26 cellular contexts compared by ENCODE assay signal in genomic region chr17:31745964-31746650, GRCh38.
DNase-seq lines count a peak whose midpoint lies in the region; ATAC-seq lines count a peak whose summit lies in the region.
"Had no signal": no experiment of that assay in that cellular context is flagged by ENCODE, and none has a peak within 500 bp of the region (broad histone marks: within the 10 kb centered on the region; RNA-seq: fewer than 3 reads in every experiment).

No MANE protein-coding gene starts in this region.

- no peak overlapping the region for H3K4me3 ChIP-seq in MG63
- no peak overlapping the region for H3K4me3 ChIP-seq in neuronal stem cell (ENCODE audit: low read length in 2 of 2)
- H3K4me3 ChIP-seq: coronary artery had no signal

- H3K27ac Mint-ChIP-seq in natural killer cell treated with Interleukin-12 subunit alpha and Interleukin-12 subunit beta and Interleukin-15 and Interleukin-18, amount 100 ng/mL, for 72 hours = no peak overlapping the region
- H3K27ac Mint-ChIP-seq: activated CD4-positive, alpha-beta T cell treated with anti-CD3 and anti-CD28 coated beads for 36 hours; activated CD8-positive, alpha-beta T cell treated with anti-CD3 and anti-CD28 coated beads for 36 hours; activated naive CD4-positive, alpha-beta T cell treated with anti-CD3 and anti-CD28 coated beads, Interleukin-2, amount 50 U/mL, for 24 hours; activated T-helper 2 cell treated with anti-CD3 and anti-CD28 coated beads, Interferon-gamma antibody, Interleukin-2, Interleukin-4, amounts not matched to agents 10 μg/mL and 5 μg/mL and 100 μg/mL, durations not matched to agents 14 hours and 24 hours and 36 hours; mesothelial cell of epicardium; naive B cell; stimulated activated effector memory CD8-positive, alpha-beta T cell treated with anti-CD3 and anti-CD28 coated beads, Interleukin-12 subunit alpha, Interleukin-12 subunit beta, amount 100 ng/mL, for 72 hours had no signal

- H3K9ac ChIP-seq in neuronal stem cell (ENCODE audit: low read depth, low read length, poor library complexity) = no peak overlapping the region
- H3K9ac ChIP-seq: KMS-11 had no signal

- H3K4ac ChIP-seq in neuronal stem cell (ENCODE audit: low read length) = no peak overlapping the region

- no peak overlapping the region for H2BK12ac ChIP-seq in neuronal stem cell (ENCODE audit: low read length)

- H3K27me3 Mint-ChIP-seq in natural killer cell treated with Interleukin-12 subunit alpha and Interleukin-12 subunit beta and Interleukin-15 and Interleukin-18, amount 100 ng/mL, for 72 hours = peaks cover 16 to 20% of the 10 kb centered on the region in 2 donors

- H3K4me1 ChIP-seq in neuronal stem cell (ENCODE audit: control insufficient read depth in 2 of 2, insufficient read depth in 1 of 2, low read depth in 1 of 2, low read length in 2 of 2) = peaks cover 0 to 5% of the 10 kb centered on the region in 2 donors

- no peak overlapping the region for H3K27ac ChIP-seq in neuronal stem cell (replicated peaks; ENCODE audit: low read length)
- H3K27ac ChIP-seq: HL-60, KMS-11 had no signal

- H2BK15ac ChIP-seq in neuronal stem cell (ENCODE audit: low read length) = no peak overlapping the region

- H2BK5ac ChIP-seq in neuronal stem cell (ENCODE audit: low read length) = no peak overlapping the region

- no peak for ATAC-seq in natural killer cell treated with Interleukin-12 subunit alpha and Interleukin-12 subunit beta and Interleukin-15 and Interleukin-18, amount 100 ng/mL, for 72 hours
- ATAC-seq in GM19397 (IDR thresholded peaks at IDR 0.05; ENCODE audit: unreplicated experiment) = no peak
- ATAC-seq: activated CD4-positive, alpha-beta T cell treated with anti-CD3 and anti-CD28 coated beads for 36 hours; activated CD8-positive, alpha-beta T cell treated with anti-CD3 and anti-CD28 coated beads for 36 hours; stimulated activated effector memory CD8-positive, alpha-beta T cell treated with anti-CD3 and anti-CD28 coated beads, Interleukin-12 subunit alpha, Interleukin-12 subunit beta, amount 100 ng/mL, for 72 hours had no signal

- no peak overlapping the region for H2BK120ac ChIP-seq in neuronal stem cell (ENCODE audit: low read depth, low read length)

- H4K8ac ChIP-seq in neuronal stem cell (ENCODE audit: low read depth, low read length) = no peak overlapping the region

- no peak overlapping the region for H2AFZ ChIP-seq in neuronal stem cell (ENCODE audit: low read length)

- H2AK5ac ChIP-seq in neuronal stem cell (ENCODE audit: low read depth, low read length) = no peak overlapping the region

- peak overlapping the region; percentile 91 for H3K14ac ChIP-seq in neuronal stem cell (ENCODE audit: low read length)

- DNase-seq in EH (ENCODE audit: low read depth) (peak; percentile 48), MG63 (peak; percentile 82), cerebellar cortex (ENCODE audit: low spot score) (peak; percentile 92), neuronal stem cell (ENCODE audit: low spot score) (no peak), nucleus accumbens (lab: John Stamatoyannopoulos, UW) (no peak)
- DNase-seq in natural killer cell treated with Interleukin-12 subunit alpha and Interleukin-12 subunit beta and Interleukin-15 and Interleukin-18, amount 100 ng/mL, for 72 hours (ENCODE audit: low spot score) = no peak
- DNase-seq: activated CD4-positive, alpha-beta T cell treated with anti-CD3 and anti-CD28 coated beads for 36 hours; activated CD8-positive, alpha-beta memory T cell treated with anti-CD3 and anti-CD28 coated beads, Interleukin-2, amount 50 U/mL, for 48 hours; activated CD8-positive, alpha-beta T cell treated with anti-CD3 and anti-CD28 coated beads for 36 hours; effector memory CD4-positive, alpha-beta T cell; GOT3; head of caudate nucleus; naive B cell; NCI-H2029 treated with DMSO at 0.1 percent for 48 hours; NCI-H2227 treated with DMSO at 0.1 percent for 48 hours; NCI-H748 treated with DMSO at 0.1 percent for 48 hours; SIG-M5; T-helper 9 cell had no signal

- H3K4me1 Mint-ChIP-seq in natural killer cell treated with Interleukin-12 subunit alpha and Interleukin-12 subunit beta and Interleukin-15 and Interleukin-18, amount 100 ng/mL, for 72 hours (ENCODE audit: low read depth in 2 of 2) = no peaks in the 10 kb centered on the region
- H3K4me1 Mint-ChIP-seq: activated CD4-positive, alpha-beta T cell treated with anti-CD3 and anti-CD28 coated beads for 36 hours; activated naive CD4-positive, alpha-beta T cell treated with anti-CD3 and anti-CD28 coated beads, Interleukin-2, amount 50 U/mL, for 24 hours; stimulated activated effector memory CD8-positive, alpha-beta T cell treated with anti-CD3 and anti-CD28 coated beads, Interleukin-12 subunit alpha, Interleukin-12 subunit beta, amount 100 ng/mL, for 72 hours had no signal

- H3K4me3 Mint-ChIP-seq in natural killer cell treated with Interleukin-12 subunit alpha and Interleukin-12 subunit beta and Interleukin-15 and Interleukin-18, amount 100 ng/mL, for 72 hours = no peak overlapping the region
- H3K4me3 Mint-ChIP-seq: activated CD4-positive, alpha-beta T cell treated with anti-CD3 and anti-CD28 coated beads for 36 hours; activated CD8-positive, alpha-beta T cell treated with anti-CD3 and anti-CD28 coated beads for 36 hours; activated naive CD4-positive, alpha-beta T cell treated with anti-CD3 and anti-CD28 coated beads, Interleukin-2, amount 50 U/mL, for 24 hours; mesothelial cell of epicardium; naive B cell; stimulated activated effector memory CD8-positive, alpha-beta T cell treated with anti-CD3 and anti-CD28 coated beads, Interleukin-12 subunit alpha, Interleukin-12 subunit beta, amount 100 ng/mL, for 72 hours had no signal

- H3K36me3 ChIP-seq in MG63 (no peaks in the 10 kb centered on the region), neuronal stem cell (replicated peaks in 1 of 2; ENCODE audit: control insufficient read depth in 2 of 2, insufficient read depth in 2 of 2, low read length in 2 of 2) (no peaks in the 10 kb centered on the region)

- no peaks in the 10 kb centered on the region for H3K9me3 Mint-ChIP-seq in natural killer cell treated with Interleukin-12 subunit alpha and Interleukin-12 subunit beta and Interleukin-15 and Interleukin-18, amount 100 ng/mL, for 72 hours
- H3K9me3 Mint-ChIP-seq: activated CD8-positive, alpha-beta T cell treated with anti-CD3 and anti-CD28 coated beads for 36 hours; activated naive CD4-positive, alpha-beta T cell treated with anti-CD3 and anti-CD28 coated beads, Interleukin-2, amount 50 U/mL, for 24 hours; activated T-helper 2 cell treated with anti-CD3 and anti-CD28 coated beads, Interferon-gamma antibody, Interleukin-2, Interleukin-4, amounts not matched to agents 10 μg/mL and 5 μg/mL and 100 μg/mL, durations not matched to agents 14 hours and 24 hours and 36 hours; mesothelial cell of epicardium; naive B cell; stimulated activated effector memory CD8-positive, alpha-beta T cell treated with anti-CD3 and anti-CD28 coated beads, Interleukin-12 subunit alpha, Interleukin-12 subunit beta, amount 100 ng/mL, for 72 hours had no signal

- no peak overlapping the region for H3K18ac ChIP-seq in neuronal stem cell (ENCODE audit: low read length)

- H3K27me3 ChIP-seq in MG63 (no peaks in the 10 kb centered on the region), neuronal stem cell (ENCODE audit: control insufficient read depth in 3 of 3, insufficient read depth in 3 of 3, low read depth in 1 of 3, low read length in 3 of 3) (no peaks in the 10 kb centered on the region)

- H3K9me3 ChIP-seq in MG63 (no peaks in the 10 kb centered on the region), neuronal stem cell (replicated peaks in 1 of 2; ENCODE audit: control insufficient read depth in 2 of 2, insufficient read depth in 1 of 2, low read depth in 1 of 2, low read length in 2 of 2) (no peaks in the 10 kb centered on the region)

- H4K91ac ChIP-seq in neuronal stem cell (ENCODE audit: low read depth, low read length, poor library complexity) = no peak overlapping the region

- H3K23ac ChIP-seq in neuronal stem cell (ENCODE audit: low read depth, low read length, poor library complexity) = no peak overlapping the region

- H3K4me2 ChIP-seq in neuronal stem cell (ENCODE audit: insufficient read depth, low read length, poor library complexity, severe bottlenecking) = no peak overlapping the region
- H3K4me2 ChIP-seq: KMS-11 had no signal

- WGBS in neuronal stem cell (ENCODE audit: extremely low coverage in 2 of 2, insufficient read length in 2 of 2, insufficient replicate concordance in 1 of 2), 2 donors = no CpG with 5 or more reads among the region's 8 CpGs

- peaks cover under 1% of the 10 kb centered on the region for H3K79me1 ChIP-seq in neuronal stem cell (ENCODE audit: low read depth, low read length)

- H3K36me3 Mint-ChIP-seq in natural killer cell treated with Interleukin-12 subunit alpha and Interleukin-12 subunit beta and Interleukin-15 and Interleukin-18, amount 100 ng/mL, for 72 hours = no peaks in the 10 kb centered on the region
- H3K36me3 Mint-ChIP-seq: activated naive CD4-positive, alpha-beta T cell treated with anti-CD3 and anti-CD28 coated beads, Interleukin-2, amount 50 U/mL, for 24 hours; mesothelial cell of epicardium; naive B cell; stimulated activated effector memory CD8-positive, alpha-beta T cell treated with anti-CD3 and anti-CD28 coated beads, Interleukin-12 subunit alpha, Interleukin-12 subunit beta, amount 100 ng/mL, for 72 hours had no signal

Comparison
In these comparisons a context has a peak if more than half of its experiments do, and no peak if none do; other contexts are left out.
1. DNase-seq: peak in EH (single experiment), MG63 (single experiment) and cerebellar cortex (single experiment); none in neuronal stem cell (single experiment), natural killer cell treated with Interleukin-12 subunit alpha and Interleukin-12 subunit beta and Interleukin-15 and Interleukin-18, amount 100 ng/mL, for 72 hours (single experiment) and nucleus accumbens (0 of 56).